ENCODE assay signal across 12 cellular contexts in genomic region chr5:115557667-115558387, GRCh38. TPM values are rescaled to one million over a fixed set of nuclear protein-coding genes. Genes with fewer than 3 reads are reported as not detected.
A peak's percentile ranks its signal among the peaks of the same experiment; 100 is the strongest.
DNase-seq lines count a peak whose midpoint lies in the region; ATAC-seq and TF ChIP-seq lines count a peak whose summit lies in the region.
"Had no signal": no experiment of that assay in that cellular context is flagged by ENCODE, and none has a peak within 500 bp of the region (broad histone marks: within the 10 kb centered on the region; RNA-seq: fewer than 3 reads in every experiment).

No MANE protein-coding gene starts in this region.

- no peak for TF ChIP-seq EP300 in suprapubic skin (IDR thresholded peaks at IDR 0.05)

- no peak for TF ChIP-seq POLR2A in suprapubic skin (IDR thresholded peaks at IDR 0.05)
- TF ChIP-seq POLR2A in spleen (IDR thresholded peaks at IDR 0.05), result no peak

- DNase-seq in NCI-H2029 treated with DMSO at 0.1 percent for 48 hours (lab: John Stamatoyannopoulos, UW) (peak; percentile 4), NCI-H2029 (lab: John Stamatoyannopoulos, UW) (no peak), adipocyte (ENCODE audit: low read depth) (peak; percentile 39), right cardiac atrium (no peak), suprapubic skin (ENCODE audit: low spot score in 2 of 2) (no peak), spleen (no peak)
- no peak for DNase-seq in stimulated activated CD4-positive, alpha-beta T cell treated with anti-CD3 and anti-CD28 coated beads, Interleukin-2, amount 100 ng/mL, for 24 hours
- DNase-seq: activated naive CD8-positive, alpha-beta T cell treated with anti-CD3 and anti-CD28 coated beads, Interleukin-2, amount 50 U/mL, for 24 hours; Karpas-422; NCI-H524 treated with DMSO at 0.1 percent for 48 hours had no signal

- H3K27ac ChIP-seq in right cardiac atrium (ENCODE audit: low read length) (peak overlapping the region; percentile 34), suprapubic skin (peak overlapping the region; percentile 28), spleen (peak overlapping the region in 2 of 8 donors; percentile 23 to 26)
- H3K27ac ChIP-seq: ovary had no signal

- H3K9me3 ChIP-seq in adipocyte (ENCODE audit: control insufficient read depth, low read length) (no peaks in the 10 kb centered on the region), right cardiac atrium (ENCODE audit: control insufficient read depth, low read length) (no peaks in the 10 kb centered on the region), suprapubic skin (no peaks in the 10 kb centered on the region), spleen (no peaks in the 10 kb centered on the region)
- H3K9me3 ChIP-seq: ovary had no signal

- no peak overlapping the region for H3K9ac ChIP-seq in adipocyte (ENCODE audit: low read length)

- no peak overlapping the region for H3K4me3 ChIP-seq in adipocyte (ENCODE audit: low read length)
- no peak overlapping the region for H3K4me3 ChIP-seq in right cardiac atrium (ENCODE audit: low read length)
- H3K4me3 ChIP-seq in suprapubic skin, result no peak overlapping the region
- no peak overlapping the region for H3K4me3 ChIP-seq in spleen
- H3K4me3 ChIP-seq: ovary had no signal

- WGBS in right cardiac atrium, result 63% methylated on average over 3 of the region's 3 CpGs
- WGBS in suprapubic skin, result 63% methylated on average over 3 of the region's 3 CpGs
- 34 to 53% (median 40%) methylated on average over 3 of the region's 3 CpGs for WGBS in spleen, 5 donors

- no peaks in the 10 kb centered on the region for H3K27me3 ChIP-seq in adipocyte (replicated peaks; ENCODE audit: control insufficient read depth, insufficient read depth, low read length)
- H3K27me3 ChIP-seq in right cardiac atrium (ENCODE audit: control insufficient read depth, insufficient read depth), result no peaks in the 10 kb centered on the region
- no peaks in the 10 kb centered on the region for H3K27me3 ChIP-seq in suprapubic skin
- no peaks in the 10 kb centered on the region for H3K27me3 ChIP-seq in spleen (replicated peaks in 1 of 7)
- H3K27me3 ChIP-seq: ovary had no signal

- intact Hi-C loops in right cardiac atrium (cut with DNase I), result no loop called here
- intact Hi-C loops in spleen (cut with DNase I; ENCODE audit: low total_unique reads), result no loop called here

- TF ChIP-seq CTCF in suprapubic skin (IDR thresholded peaks at IDR 0.05) (no peak), spleen (IDR thresholded peaks at IDR 0.05 in 8 of 11, conservative IDR thresholded peaks at IDR 0.05 in 3 of 11) (no peak)

- H3K36me3 ChIP-seq in adipocyte (ENCODE audit: control insufficient read depth, insufficient read depth, low read length, severe bottlenecking) (no peaks in the 10 kb centered on the region), suprapubic skin (no peaks in the 10 kb centered on the region), spleen (no peaks in the 10 kb centered on the region)
- H3K36me3 ChIP-seq: ovary had no signal

- H3K4me1 ChIP-seq in adipocyte (ENCODE audit: control insufficient read depth, insufficient read depth, low read length) (peaks cover 23% of the 10 kb centered on the region), right cardiac atrium (ENCODE audit: control insufficient read depth, insufficient read depth, low read length) (peaks cover 5% of the 10 kb centered on the region), suprapubic skin (no peaks in the 10 kb centered on the region), spleen (peaks cover 0 to 15% (median 0%) of the 10 kb centered on the region in 6 donors)

- ATAC-seq in right cardiac atrium (no peak), HG02870 (IDR thresholded peaks at IDR 0.05; ENCODE audit: unreplicated experiment) (no peak)
- ATAC-seq: activated naive CD8-positive, alpha-beta T cell treated with anti-CD3 and anti-CD28 coated beads, Interleukin-2, amount 50 U/mL, for 24 hours had no signal

RNA-seq across cellular contexts. Expression of gene FEM1C, which starts 13.3 kb away (rescaled TPM):
- 10 to 100 TPM; 19.3 to 29.5 (median 22.1) TPM for total RNA-seq in right cardiac atrium
- 8.4 TPM for polyA plus RNA-seq in right cardiac atrium
- total RNA-seq in suprapubic skin, result 10 to 100 TPM; 15.4 to 17.8 (median 16.5) TPM
- total RNA-seq in spleen, result 10 to 100 TPM; 15.1 to 22.7 (median 18.3) TPM
- 1 to 10 TPM; 3.1 to 5.0 (median 3.8) TPM for polyA plus RNA-seq in spleen

RNA-seq across cellular contexts. Expression of gene TICAM2, which starts 44.5 kb away (rescaled TPM):
- total RNA-seq in right cardiac atrium, result 1 to 10 TPM; 3.2 to 4.3 (median 3.7) TPM
- 1.5 TPM for polyA plus RNA-seq in right cardiac atrium
- under 1 TPM in 2 of 4 donors, not detected in 2; 0.25 to 0.48 TPM for total RNA-seq in suprapubic skin
- total RNA-seq in spleen, result 1 to 10 TPM; 5.1 to 9.2 (median 7.9) TPM
- 1 to 10 TPM; 2.9 to 4.2 (median 2.9) TPM for polyA plus RNA-seq in spleen

Comparison
In these comparisons a context has a peak if more than half of its experiments do, and no peak if none do; other contexts are left out.
1. DNase-seq: peak in NCI-H2029 treated with DMSO at 0.1 percent for 48 hours (single experiment) and adipocyte (single experiment); none in NCI-H2029 (single experiment), right cardiac atrium (0 of 3), suprapubic skin (0 of 2), stimulated activated CD4-positive, alpha-beta T cell treated with anti-CD3 and anti-CD28 coated beads, Interleukin-2, amount 100 ng/mL, for 24 hours (0 of 2) and spleen (single experiment).